1 cellular context compared by ENCODE assay signal in genomic region chr11:45801723-45802315, GRCh38.
A peak's percentile ranks its signal among the peaks of the same experiment; 100 is the strongest.
TF ChIP-seq lines count a peak whose summit lies in the region.

No MANE protein-coding gene starts in this region.

TF ChIP-seq in GM12878, 131 proteins besides CTCF, POLR2A, EP300 and RAD21 (continued from another document):
- TF ChIP-seq SIX5 (IDR thresholded peaks at IDR 0.05; ENCODE audit: low read depth, low read length, severe bottlenecking) (peak; percentile 57), ZNF24 (IDR thresholded peaks at IDR 0.05) (no peak), SUZ12 (IDR thresholded peaks at IDR 0.05; ENCODE audit: unreplicated experiment) (no peak), TCF3 (IDR thresholded peaks at IDR 0.05; ENCODE audit: borderline replicate concordance, insufficient read depth, low read depth, low read length) (no peak), NR2F1 (conservative IDR thresholded peaks at IDR 0.05) (no peak), USF1 (IDR thresholded peaks at IDR 0.05; ENCODE audit: borderline replicate concordance, extremely low read length, insufficient read depth, low read depth, low read length) (peak; percentile 22), RAD51 (IDR thresholded peaks at IDR 0.05) (peak; percentile 45; the same call in 1 of the 2 replicates), HCFC1 (IDR thresholded peaks at IDR 0.05; ENCODE audit: low read length) (peak; percentile 58)
